In genomic region chr6:44268095-44268628, GRCh38 we compare ENCODE assay signal across 9 cellular contexts. TPM values are rescaled to one million over a fixed set of nuclear protein-coding genes. Genes with fewer than 3 reads are reported as not detected.
DNase-seq lines count a peak whose midpoint lies in the region; ATAC-seq and TF ChIP-seq lines count a peak whose summit lies in the region.
"Had no signal": no experiment of that assay in that cellular context is flagged by ENCODE, and none has a peak within 500 bp of the region (broad histone marks: within the 10 kb centered on the region; RNA-seq: fewer than 3 reads in every experiment).

No MANE protein-coding gene starts in this region.

- peak; percentile 94 for TF ChIP-seq CTCF in foreskin keratinocyte (conservative IDR thresholded peaks at IDR 0.05)

- no peak overlapping the region for H2AFZ ChIP-seq in GM23248

- peaks cover 30% of the 10 kb centered on the region for H3K4me1 Mint-ChIP-seq in activated T-cell treated with anti-CD3 and anti-CD28 coated beads, Interleukin-2, amount 50 U/mL, for 4 hours (ENCODE audit: low read depth)

- H3K4me2 ChIP-seq in GM23248 (ENCODE audit: unreplicated experiment): no peak overlapping the region

- H3K9me2 ChIP-seq in GM23248 (ENCODE audit: insufficient read depth): no peaks in the 10 kb centered on the region

- H3K9ac ChIP-seq in GM23248: no peak overlapping the region

- WGBS in GM23248 (ENCODE audit: low coverage in 1 of 2, low lambda C conversion rate in 2 of 2, missing lambda C conversion rate in 2 of 2), 2 experiments: 0 to 20% methylated on average over 3 to 5 of the region's 5 CpGs

- no peak overlapping the region for H3K4me3 Mint-ChIP-seq in activated T-cell treated with anti-CD3 and anti-CD28 coated beads, Interleukin-2, amount 50 U/mL, for 4 hours

- DNase-seq in C1 segment of cervical spinal cord (lab: John Stamatoyannopoulos, UW) (peak in 9 of 14 donors; percentile 36 to 65 (median 54)), GM23248 (peak; percentile 45), NCI-H82 (lab: John Stamatoyannopoulos, UW) (peak; percentile 89), foreskin keratinocyte (peak in 1 of 2 donors; percentile 22), renal cortical epithelial cell (ENCODE audit: low read depth) (peak; percentile 46)
- peak; percentile 62 for DNase-seq in activated T-cell treated with anti-CD3 and anti-CD28 coated beads, Interleukin-2, amount 50 U/mL, for 4 hours

- in situ Hi-C loops in GM23248 (cut with MboI): no loop called here

- H3K27ac ChIP-seq in GM23248 (no peak overlapping the region), foreskin keratinocyte (no peak overlapping the region)

- peaks cover 15% of the 10 kb centered on the region for H3K79me2 ChIP-seq in GM23248 (ENCODE audit: insufficient read depth)

- no peaks in the 10 kb centered on the region for H3F3A ChIP-seq in GM23248 (ENCODE audit: insufficient read depth)

- H3K36me3 ChIP-seq in GM23248 (ENCODE audit: low read depth): no peaks in the 10 kb centered on the region

- H3K9me3 ChIP-seq in GM23248 (ENCODE audit: low read depth): no peaks in the 10 kb centered on the region

- peaks cover 16% of the 10 kb centered on the region for H3K4me1 ChIP-seq in GM23248 (ENCODE audit: insufficient read depth)
- H3K4me1 ChIP-seq in foreskin keratinocyte: peaks cover 18% of the 10 kb centered on the region

- ATAC-seq in activated T-cell treated with anti-CD3 and anti-CD28 coated beads, Interleukin-2, amount 50 U/mL, for 4 hours: no peak
- peak; percentile 26 for ATAC-seq in foreskin keratinocyte
- ATAC-seq in GM19023 (IDR thresholded peaks at IDR 0.05; ENCODE audit: unreplicated experiment): no peak
- no peak for ATAC-seq in GM18502 (IDR thresholded peaks at IDR 0.05; ENCODE audit: poor library complexity, unreplicated experiment)

- H3K27me3 ChIP-seq in GM23248 (replicated peaks; ENCODE audit: insufficient read depth) (peaks cover 32% of the 10 kb centered on the region), foreskin keratinocyte (peaks cover 53% of the 10 kb centered on the region)

- H3K4me3 ChIP-seq in GM23248: no peak overlapping the region

- no peaks in the 10 kb centered on the region for H3K36me3 Mint-ChIP-seq in activated T-cell treated with anti-CD3 and anti-CD28 coated beads, Interleukin-2, amount 50 U/mL, for 4 hours (ENCODE audit: insufficient read depth)

- no peaks in the 10 kb centered on the region for H3K9me3 Mint-ChIP-seq in activated T-cell treated with anti-CD3 and anti-CD28 coated beads, Interleukin-2, amount 50 U/mL, for 4 hours

- peaks cover 39% of the 10 kb centered on the region for H3K27me3 Mint-ChIP-seq in activated T-cell treated with anti-CD3 and anti-CD28 coated beads, Interleukin-2, amount 50 U/mL, for 4 hours (ENCODE audit: low read depth)

- H4K20me1 ChIP-seq in GM23248 (ENCODE audit: insufficient read depth): no peaks in the 10 kb centered on the region

RNA-seq across cellular contexts. Expression of gene TMEM151B, which starts 2.1 kb away (rescaled TPM):
- not detected in 2 replicates for total RNA-seq in GM23248 (2014; rRNA removed; shearing (Covaris generic))
- polyA plus RNA-seq in GM23248 (2016; fragmentation: Nextera tagmentation; extraction: Ambion mirVana) (not detected in 2 replicates), foreskin keratinocyte (0.01 TPM in 1 of 2 replicates, not detected in the other)
- under 1 TPM in 2 of 3 donors, not detected in 1; 0.03 to 0.05 TPM for total RNA-seq in activated T-cell treated with anti-CD3 and anti-CD28 coated beads, Interleukin-2, amount 50 U/mL, for 4 hours
- total RNA-seq in foreskin keratinocyte (under 0.01 TPM in 1 of 2 replicates, not detected in the other), renal cortical epithelial cell (not detected in 2 replicates)
- total RNA-seq: skeletal muscle tissue had no signal

RNA-seq across cellular contexts. Expression of gene NFKBIE, which starts 2.8 kb away (rescaled TPM):
- total RNA-seq in GM23248 (2014; rRNA removed; shearing (Covaris generic)): 2.3 and 6.3 TPM in 2 replicates
- polyA plus RNA-seq in GM23248 (2016; fragmentation: Nextera tagmentation; extraction: Ambion mirVana) (3.5 and 4.5 TPM in 2 replicates), foreskin keratinocyte (16.9 and 18.7 TPM in 2 replicates)
- total RNA-seq in activated T-cell treated with anti-CD3 and anti-CD28 coated beads, Interleukin-2, amount 50 U/mL, for 4 hours: 10 to 100 TPM; 30.0 to 36.4 (median 33.1) TPM
- total RNA-seq in foreskin keratinocyte (15.8 and 16.8 TPM in 2 replicates), renal cortical epithelial cell (17.6 and 28.1 TPM in 2 replicates)

RNA-seq across cellular contexts. Expression of gene SLC35B2, which starts 10.8 kb away (rescaled TPM):
- total RNA-seq in GM23248 (2014; rRNA removed; shearing (Covaris generic)): 106 and 114 TPM in 2 replicates
- 101 and 103 TPM in 2 replicates for polyA plus RNA-seq in GM23248 (2016; fragmentation: Nextera tagmentation; extraction: Ambion mirVana)
- total RNA-seq in activated T-cell treated with anti-CD3 and anti-CD28 coated beads, Interleukin-2, amount 50 U/mL, for 4 hours: 10 to 100 TPM; 35.0 to 42.5 (median 40.8) TPM
- total RNA-seq in foreskin keratinocyte: 76.7 and 77.0 TPM in 2 replicates
- 72.9 and 79.6 TPM in 2 replicates for polyA plus RNA-seq in foreskin keratinocyte
- total RNA-seq in renal cortical epithelial cell: 64.3 and 103 TPM in 2 replicates

RNA-seq across cellular contexts. Expression of gene HSP90AB1, which starts 21.3 kb away (rescaled TPM):
- total RNA-seq in GM23248 (2014; rRNA removed; shearing (Covaris generic)): 686 and 732 TPM in 2 replicates
- polyA plus RNA-seq in GM23248 (2016; fragmentation: Nextera tagmentation; extraction: Ambion mirVana): 392 and 395 TPM in 2 replicates
- total RNA-seq in activated T-cell treated with anti-CD3 and anti-CD28 coated beads, Interleukin-2, amount 50 U/mL, for 4 hours: 1,000 to 10,000 TPM; 3,050 to 3,190 (median 3,088) TPM
- 1,007 and 1,222 TPM in 2 replicates for total RNA-seq in foreskin keratinocyte
- polyA plus RNA-seq in foreskin keratinocyte: 607 and 798 TPM in 2 replicates
- total RNA-seq in renal cortical epithelial cell: 759 and 823 TPM in 2 replicates

RNA-seq across cellular contexts. Expression of gene SLC29A1, which starts 44.8 kb away (rescaled TPM):
- 12.2 and 17.1 TPM in 2 replicates for total RNA-seq in GM23248 (2014; rRNA removed; shearing (Covaris generic))
- polyA plus RNA-seq in GM23248 (2016; fragmentation: Nextera tagmentation; extraction: Ambion mirVana): 18.4 and 19.2 TPM in 2 replicates
- 100 to 1,000 TPM; 165 to 199 (median 181) TPM for total RNA-seq in activated T-cell treated with anti-CD3 and anti-CD28 coated beads, Interleukin-2, amount 50 U/mL, for 4 hours
- 34.6 and 42.2 TPM in 2 replicates for total RNA-seq in foreskin keratinocyte
- 42.1 and 50.9 TPM in 2 replicates for polyA plus RNA-seq in foreskin keratinocyte
- 15.1 and 15.3 TPM in 2 replicates for total RNA-seq in renal cortical epithelial cell
